Comparison of ENCODE assay signal across 15 cellular contexts in the genomic region with DNA sequence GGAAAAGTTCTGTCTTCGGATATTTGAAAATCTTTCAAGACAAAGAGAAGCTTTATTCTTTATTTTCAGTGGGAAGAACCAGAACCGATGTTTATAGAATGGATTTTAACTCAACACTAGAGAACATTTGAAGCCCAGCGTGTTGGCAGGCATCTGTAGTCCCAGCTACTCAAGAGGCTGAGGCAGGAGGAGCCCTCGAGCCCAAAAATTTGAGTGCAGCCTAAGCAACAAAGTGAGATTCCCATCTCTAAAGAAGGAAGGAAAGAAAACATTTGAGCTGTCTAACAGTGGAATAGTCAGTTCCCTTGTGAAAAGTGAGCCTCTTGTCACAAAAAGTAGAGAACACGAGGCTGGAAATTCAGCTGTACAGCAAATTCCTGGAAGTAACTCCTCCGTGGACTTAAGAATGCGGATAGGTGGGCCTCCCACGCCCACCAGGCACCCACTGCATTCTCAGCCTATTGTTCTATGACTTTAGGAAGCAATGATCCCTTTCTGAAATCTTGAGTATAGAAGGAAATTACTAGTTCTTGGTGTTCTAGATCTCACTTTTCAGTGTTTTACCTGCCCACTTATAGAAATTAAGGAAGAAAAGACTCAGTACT.
"Had no signal": no experiment of that assay in that cellular context is flagged by ENCODE, and none has a peak within 500 bp of the region (broad histone marks: within the 10 kb centered on the region; RNA-seq: fewer than 3 reads in every experiment).

No MANE protein-coding gene starts in this region.

- H3K4me3 ChIP-seq: ascending aorta, gastroesophageal sphincter had no signal

- H3K27ac Mint-ChIP-seq: activated CD4-positive, alpha-beta T cell treated with anti-CD3 and anti-CD28 coated beads for 36 hours; activated CD8-positive, alpha-beta T cell treated with anti-CD3 and anti-CD28 coated beads for 36 hours; activated naive CD8-positive, alpha-beta T cell treated with anti-CD3 and anti-CD28 coated beads, Interleukin-2, amount 50 U/mL, for 24 hours; activated T-helper 1 cell treated with anti-CD3 and anti-CD28 coated beads, Interleukin-12 subunit alpha, Interleukin-12 subunit beta, Interleukin-2, Interleukin-4 antibody, amounts not matched to agents 30 ng/mL and 10 ng/mL and 1 ng/mL, durations not matched to agents 14 hours and 24 hours and 36 hours; memory B cell; natural killer cell treated with Interleukin-12 subunit alpha and Interleukin-12 subunit beta and Interleukin-15 and Interleukin-18, amount 100 ng/mL, for 72 hours; stimulated activated effector memory CD8-positive, alpha-beta T cell treated with anti-CD3 and anti-CD28 coated beads, Interleukin-12 subunit alpha, Interleukin-12 subunit beta, amount 100 ng/mL, for 72 hours; type B pancreatic cell had no signal

- H3K27me3 Mint-ChIP-seq: activated CD4-positive, alpha-beta T cell treated with anti-CD3 and anti-CD28 coated beads for 36 hours; activated CD8-positive, alpha-beta T cell treated with anti-CD3 and anti-CD28 coated beads for 36 hours; activated naive CD8-positive, alpha-beta T cell treated with anti-CD3 and anti-CD28 coated beads, Interleukin-2, amount 50 U/mL, for 24 hours; memory B cell; natural killer cell treated with Interleukin-12 subunit alpha and Interleukin-12 subunit beta and Interleukin-15 and Interleukin-18, amount 100 ng/mL, for 72 hours; type B pancreatic cell had no signal

- H3K9me3 ChIP-seq: ascending aorta, gastroesophageal sphincter had no signal

- H3K9me3 Mint-ChIP-seq: activated CD8-positive, alpha-beta T cell treated with anti-CD3 and anti-CD28 coated beads for 36 hours; activated naive CD8-positive, alpha-beta T cell treated with anti-CD3 and anti-CD28 coated beads, Interleukin-2, amount 50 U/mL, for 24 hours; activated T-helper 1 cell treated with anti-CD3 and anti-CD28 coated beads, Interleukin-12 subunit alpha, Interleukin-12 subunit beta, Interleukin-2, Interleukin-4 antibody, amounts not matched to agents 30 ng/mL and 10 ng/mL and 1 ng/mL, durations not matched to agents 14 hours and 24 hours and 36 hours; memory B cell; natural killer cell treated with Interleukin-12 subunit alpha and Interleukin-12 subunit beta and Interleukin-15 and Interleukin-18, amount 100 ng/mL, for 72 hours; stimulated activated effector memory CD8-positive, alpha-beta T cell treated with anti-CD3 and anti-CD28 coated beads, Interleukin-12 subunit alpha, Interleukin-12 subunit beta, amount 100 ng/mL, for 72 hours; type B pancreatic cell had no signal

- ATAC-seq: activated CD8-positive, alpha-beta T cell treated with anti-CD3 and anti-CD28 coated beads for 36 hours; gastroesophageal sphincter had no signal

- H3K4me3 Mint-ChIP-seq: activated CD4-positive, alpha-beta T cell treated with anti-CD3 and anti-CD28 coated beads for 36 hours; activated CD8-positive, alpha-beta T cell treated with anti-CD3 and anti-CD28 coated beads for 36 hours; activated naive CD8-positive, alpha-beta T cell treated with anti-CD3 and anti-CD28 coated beads, Interleukin-2, amount 50 U/mL, for 24 hours; activated T-helper 1 cell treated with anti-CD3 and anti-CD28 coated beads, Interleukin-12 subunit alpha, Interleukin-12 subunit beta, Interleukin-2, Interleukin-4 antibody, amounts not matched to agents 30 ng/mL and 10 ng/mL and 1 ng/mL, durations not matched to agents 14 hours and 24 hours and 36 hours; memory B cell; natural killer cell treated with Interleukin-12 subunit alpha and Interleukin-12 subunit beta and Interleukin-15 and Interleukin-18, amount 100 ng/mL, for 72 hours; stimulated activated effector memory CD8-positive, alpha-beta T cell treated with anti-CD3 and anti-CD28 coated beads, Interleukin-12 subunit alpha, Interleukin-12 subunit beta, amount 100 ng/mL, for 72 hours; type B pancreatic cell had no signal

- H3K4me1 Mint-ChIP-seq: memory B cell had no signal

- H3K36me3 ChIP-seq: ascending aorta had no signal

- H3K36me3 Mint-ChIP-seq: natural killer cell treated with Interleukin-12 subunit alpha and Interleukin-12 subunit beta and Interleukin-15 and Interleukin-18, amount 100 ng/mL, for 72 hours; stimulated activated effector memory CD8-positive, alpha-beta T cell treated with anti-CD3 and anti-CD28 coated beads, Interleukin-12 subunit alpha, Interleukin-12 subunit beta, amount 100 ng/mL, for 72 hours had no signal

- H3K27ac ChIP-seq: ascending aorta, VCaP had no signal

- DNase-seq: activated CD4-positive, alpha-beta T cell treated with anti-CD3 and anti-CD28 coated beads for 36 hours; activated CD8-positive, alpha-beta T cell treated with anti-CD3 and anti-CD28 coated beads for 36 hours; activated naive CD4-positive, alpha-beta T cell; activated naive CD8-positive, alpha-beta T cell treated with anti-CD3 and anti-CD28 coated beads, Interleukin-2, amount 50 U/mL, for 24 hours; hippocampal formation; small intestine; T1000 had no signal

- H3K4me1 ChIP-seq: ascending aorta had no signal

- H3K27me3 ChIP-seq: ascending aorta, gastroesophageal sphincter had no signal
